Comparison of ENCODE assay signal across 26 cellular contexts in the genomic region with DNA sequence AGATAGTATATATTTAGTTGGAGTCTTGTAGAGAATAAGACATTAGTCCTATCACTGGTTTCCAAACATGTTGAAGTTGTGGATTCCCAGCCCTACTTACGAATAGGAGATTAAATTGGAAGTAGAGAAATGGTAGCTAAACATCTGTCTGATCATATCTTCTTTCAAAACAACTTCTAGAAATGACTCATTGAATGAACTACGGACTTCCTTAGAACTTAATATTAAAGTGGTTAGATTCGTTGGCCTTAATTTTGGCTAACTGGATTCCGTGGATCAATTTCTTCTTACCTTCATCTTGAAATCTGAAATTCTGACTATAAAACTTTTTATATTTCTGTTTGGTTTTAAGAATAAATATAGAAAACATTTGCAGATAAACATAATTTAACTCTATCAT. TPM values are rescaled to one million over a fixed set of nuclear protein-coding genes. Genes with fewer than 3 reads are reported as not detected.
DNase-seq lines count a peak whose midpoint lies in the region; ATAC-seq and TF ChIP-seq lines count a peak whose summit lies in the region.
"Had no signal": no experiment of that assay in that cellular context is flagged by ENCODE, and none has a peak within 500 bp of the region (broad histone marks: within the 10 kb centered on the region; RNA-seq: fewer than 3 reads in every experiment).

No MANE protein-coding gene starts in this region.

- H3K4me1 Mint-ChIP-seq in IgD-negative memory B cell (peaks cover 31 to 43% (median 37%) of the 10 kb centered on the region in 3 donors), activated B cell treated with CpG ODN at 0.5 μM for 24 hours (peaks cover 64% of the 10 kb centered on the region)

- no peaks in the 10 kb centered on the region for H3K27me3 Mint-ChIP-seq in IgD-negative memory B cell
- H3K27me3 Mint-ChIP-seq in activated B cell treated with CpG ODN at 0.5 μM for 24 hours: no peaks in the 10 kb centered on the region
- H3K27me3 Mint-ChIP-seq: CD4-positive, alpha-beta memory T cell had no signal

- no peak for TF ChIP-seq CTCF in activated B cell treated with CpG ODN at 0.5 μM for 24 hours (IDR thresholded peaks at IDR 0.05)

- H3K36me3 Mint-ChIP-seq in IgD-negative memory B cell (peaks cover 9% of the 10 kb centered on the region), activated B cell treated with CpG ODN at 0.5 μM for 24 hours (ENCODE audit: low read depth) (peaks cover 29% of the 10 kb centered on the region)

- peak overlapping the region in 2 of 3 donors; percentile 3 to 31 for H3K27ac Mint-ChIP-seq in IgD-negative memory B cell
- H3K27ac Mint-ChIP-seq in activated B cell treated with CpG ODN at 0.5 μM for 24 hours: peak overlapping the region; percentile 47
- H3K27ac Mint-ChIP-seq: CD4-positive, alpha-beta memory T cell; mesothelial cell of epicardium; natural killer cell had no signal

- H3K27ac ChIP-seq in caudate nucleus (ENCODE audit: low read depth, low read length): no peak overlapping the region
- H3K27ac ChIP-seq: dorsolateral prefrontal cortex, left lung, uterus, VCaP had no signal

- POLR2A ChIA-PET in activated B cell treated with CpG ODN at 0.5 μM for 24 hours (lab: Charles Lee): interaction anchor here (1.2 to 5.0 kb wide), 2 partner anchors 22 to 37 kb away, joined by 4 to 102 read pairs; a partner anchor contains a TSS

- CTCF ChIA-PET in activated B cell treated with CpG ODN at 0.5 μM for 24 hours (lab: Charles Lee): no interaction called here

- H3K9me3 Mint-ChIP-seq in IgD-negative memory B cell (peaks cover 0 to 2% (median 0%) of the 10 kb centered on the region in 3 donors), activated B cell treated with CpG ODN at 0.5 μM for 24 hours (peaks cover 2% of the 10 kb centered on the region)
- H3K9me3 Mint-ChIP-seq: CD4-positive, alpha-beta memory T cell; natural killer cell had no signal

- H3K4me3 Mint-ChIP-seq in IgD-negative memory B cell (peak overlapping the region in 2 of 4 donors; percentile 36 to 44), activated B cell treated with CpG ODN at 0.5 μM for 24 hours (no peak overlapping the region)
- H3K4me3 Mint-ChIP-seq: mesothelial cell of epicardium, natural killer cell had no signal

- peak; percentile 52 for DNase-seq in DMS 273 treated with DMSO at 0.1 percent for 48 hours (lab: John Stamatoyannopoulos, UW)
- DNase-seq in activated B cell treated with CpG ODN at 0.5 μM for 24 hours: no peak
- peak; percentile 29 for DNase-seq in myocyte (ENCODE audit: low read depth)
- no peak for DNase-seq in NCI-H1105 (lab: John Stamatoyannopoulos, UW)
- no peak for DNase-seq in caudate nucleus (lab: John Stamatoyannopoulos, UW)
- no peak for DNase-seq in posterior cingulate gyrus
- DNase-seq: activated CD4-positive, alpha-beta T cell treated with anti-CD3 and anti-CD28 coated beads, Interleukin-2, amount 50 U/mL, for 4 hours; activated CD8-positive, alpha-beta memory T cell treated with anti-CD3 and anti-CD28 coated beads, Interleukin-2, amount 50 U/mL, for 4 hours; activated naive CD4-positive, alpha-beta T cell; aorta; CD4-positive, alpha-beta memory T cell; central memory CD4-positive, alpha-beta T cell; DMS53; dorsolateral prefrontal cortex; head of caudate nucleus; KG1; left lung; natural killer cell; NCI-H1092 treated with DMSO at 0.1 percent for 48 hours; NCI-H2081; NCI-H446; uterus had no signal

- intact Hi-C loops in activated B cell treated with CpG ODN at 0.5 μM for 24 hours (cut with micrococcal nuclease): no loop called here
- intact Hi-C loops in posterior cingulate gyrus (cut with DNase I): no loop called here

- no peak for ATAC-seq in activated B cell treated with CpG ODN at 0.5 μM for 24 hours (ENCODE audit: low read depth)
- ATAC-seq: left lung, natural killer cell, sciatic nerve had no signal

RNA-seq across cellular contexts. Expression of a gene that starts 3.4 kb away (rescaled TPM):
- 11.9 TPM for polyA plus RNA-seq in IgD-negative memory B cell
- 33.0 and 38.2 TPM in 2 replicates for total RNA-seq in activated B cell treated with CpG ODN at 0.5 μM for 24 hours
- 38.6 and 63.6 TPM in 2 replicates for total RNA-seq in myocyte
- 14.6 TPM for polyA plus RNA-seq in myocyte (2012)

Comparison
In these comparisons a context has a peak if more than half of its experiments do, and no peak if none do; other contexts are left out.
1. DNase-seq: peak in DMS 273 treated with DMSO at 0.1 percent for 48 hours (single experiment) and myocyte (single experiment); none in activated B cell treated with CpG ODN at 0.5 μM for 24 hours (single experiment), NCI-H1105 (single experiment), caudate nucleus (0 of 61) and posterior cingulate gyrus (0 of 10).